8 cellular contexts compared by ENCODE assay signal in genomic region chr14:21384494-21384851, GRCh38. TPM values are rescaled to one million over a fixed set of nuclear protein-coding genes. Genes with fewer than 3 reads are reported as not detected.
DNase-seq lines count a peak whose midpoint lies in the region; ATAC-seq, FAIRE-seq and TF ChIP-seq lines count a peak whose summit lies in the region.

No MANE protein-coding gene starts in this region.

- H3K4me1 Mint-ChIP-seq in CD4-positive, CD25-positive, alpha-beta regulatory T cell: peaks cover 20 to 48% (median 30%) of the 10 kb centered on the region in 4 donors

- peak overlapping the region; percentile 94 for H3K27ac ChIP-seq in CD4-positive, CD25-positive, alpha-beta regulatory T cell (ENCODE audit: insufficient read depth, low read length, poor library complexity, severe bottlenecking)
- peak overlapping the region; percentile 94 for H3K27ac ChIP-seq in GM12878 (ENCODE audit: control insufficient read depth, insufficient read depth)

- H3K27me3 ChIP-seq in CD4-positive, CD25-positive, alpha-beta regulatory T cell (ENCODE audit: control insufficient read depth, insufficient read depth, low read length): no peaks in the 10 kb centered on the region
- H3K27me3 ChIP-seq in GM12878 (replicated peaks in 1 of 2; ENCODE audit: control insufficient read depth in 2 of 2, insufficient read depth in 2 of 2, low read length in 1 of 2) (no peaks in the 10 kb centered on the region), mononuclear cell (ENCODE audit: insufficient read depth, low read length) (no peaks in the 10 kb centered on the region)

- H3K9me3 Mint-ChIP-seq in CD4-positive, CD25-positive, alpha-beta regulatory T cell: no peaks in the 10 kb centered on the region

- RAD21 ChIA-PET in GM12878 (lab: Charles Lee; ENCODE audit: unreplicated experiment): interaction anchor here (0.6 to 1.3 kb wide), 4 partner anchors 53 to 170 kb away, joined by 3 to 8 read pairs (median 4); partner anchors contain the start of gene CHD8

- H3K27ac Mint-ChIP-seq in CD4-positive, CD25-positive, alpha-beta regulatory T cell: peak overlapping the region; percentile 99 to 100 (median 100)

- H4K20me1 ChIP-seq in GM12878 (ENCODE audit: control insufficient read depth, insufficient read depth): no peaks in the 10 kb centered on the region

- no peak for TF ChIP-seq RAD21 in GM12878 (IDR thresholded peaks at IDR 0.05; ENCODE audit: insufficient read depth, low read depth, low read length)

- no peaks in the 10 kb centered on the region for H3K9me3 ChIP-seq in CD4-positive, CD25-positive, alpha-beta regulatory T cell (ENCODE audit: control insufficient read depth in 2 of 2, low read length in 2 of 2)
- H3K9me3 ChIP-seq in GM12878 (replicated peaks; ENCODE audit: control insufficient read depth, insufficient read depth, low read length): no peaks in the 10 kb centered on the region; the same call in 2 of the 3 replicates
- no peaks in the 10 kb centered on the region for H3K9me3 ChIP-seq in mononuclear cell (ENCODE audit: low read depth, low read length)

- peak overlapping the region; percentile 88 for H3K4me3 ChIP-seq in CD4-positive, CD25-positive, alpha-beta regulatory T cell (ENCODE audit: low read depth, low read length)
- peak overlapping the region; percentile 95 for H3K4me3 ChIP-seq in GM12878
- H3K4me3 ChIP-seq in mononuclear cell (ENCODE audit: low read length): peak overlapping the region; percentile 77

- POLR2A ChIA-PET in GM12878 (lab: Charles Lee): interaction anchor here (0.5 to 1.0 kb wide), 4 partner anchors 31 to 174 kb away, joined by 3 to 4 read pairs (median 4); no protein-coding TSS in a partner anchor

- H3K4me1 ChIP-seq in CD4-positive, CD25-positive, alpha-beta regulatory T cell (ENCODE audit: control insufficient read depth, insufficient read depth, low read length, poor library complexity, severe bottlenecking): peaks cover 38% of the 10 kb centered on the region
- peaks cover 9% of the 10 kb centered on the region for H3K4me1 ChIP-seq in GM12878 (ENCODE audit: control insufficient read depth, insufficient read depth, low read length)
- peaks cover 19% of the 10 kb centered on the region for H3K4me1 ChIP-seq in mononuclear cell (ENCODE audit: insufficient read depth, low read length)

- peak overlapping the region; percentile 94 to 99 (median 96) for H3K4me3 Mint-ChIP-seq in CD4-positive, CD25-positive, alpha-beta regulatory T cell

- peaks cover 4% of the 10 kb centered on the region for H3K36me3 ChIP-seq in CD4-positive, CD25-positive, alpha-beta regulatory T cell (ENCODE audit: control insufficient read depth, insufficient read depth, low read length)
- H3K36me3 ChIP-seq in GM12878 (ENCODE audit: control insufficient read depth in 2 of 2, insufficient read depth in 2 of 2, low read length in 1 of 2): peaks cover 2 to 15% of the 10 kb centered on the region in 2 experiments; a peak in 3 of 4 replicates

- ATAC-seq in CD4-positive, CD25-positive, alpha-beta regulatory T cell (ENCODE audit: low read depth in 2 of 2): peak in 1 of 2 donors; percentile 19
- ATAC-seq in GM19351 (IDR thresholded peaks at IDR 0.05; ENCODE audit: unreplicated experiment): peak; percentile 25
- ATAC-seq in HG03571 (IDR thresholded peaks at IDR 0.05; ENCODE audit: unreplicated experiment): peak; percentile 9
- peak; percentile 19 for ATAC-seq in GM12878
- no peak for ATAC-seq in HG03520 (IDR thresholded peaks at IDR 0.05; ENCODE audit: unreplicated experiment)

- TF ChIP-seq CTCF in GM12878 (IDR thresholded peaks at IDR 0.05 in 2 of 3, conservative IDR thresholded peaks at IDR 0.05 in 1 of 3; ENCODE audit: control insufficient read depth in 2 of 3, extremely low read depth in 1 of 3, insufficient read depth in 1 of 3, low read depth in 3 of 3, low read length in 3 of 3): no peak

- DNase-seq in CD4-positive, CD25-positive, alpha-beta regulatory T cell: no peak
- DNase-seq in GM12878 (ENCODE audit: low read depth, low spot score): no peak
- no peak for DNase-seq in SHP77 treated with DMSO at 0.1 percent for 48 hours (lab: John Stamatoyannopoulos, UW)
- no peak for DNase-seq in NCI-H345 (lab: John Stamatoyannopoulos, UW)

- no peak for TF ChIP-seq POLR2A in GM12878 (IDR thresholded peaks at IDR 0.05; ENCODE audit: low read depth, low read length)

- H3K27me3 Mint-ChIP-seq in CD4-positive, CD25-positive, alpha-beta regulatory T cell: no peaks in the 10 kb centered on the region

- peaks cover 14% of the 10 kb centered on the region for H3K36me3 Mint-ChIP-seq in CD4-positive, CD25-positive, alpha-beta regulatory T cell

- WGBS in GM12878 (ENCODE audit: insufficient coverage, insufficient replicate concordance, low lambda C conversion rate, missing lambda C conversion rate): 2% methylated on average over 12 of the region's 12 CpGs

- TF ChIP-seq EP300 in GM12878 (IDR thresholded peaks at IDR 0.05; ENCODE audit: borderline replicate concordance in 1 of 2, control insufficient read depth in 1 of 2, low read depth in 2 of 2, low read length in 2 of 2): no peak

- CTCF ChIA-PET in GM12878 (lab: Yijun Ruan, JAX): interaction anchor here (0.6 to 1.7 kb wide), 4 partner anchors 11 to 170 kb away, joined by 3 to 6 read pairs (median 4); partner anchors contain the start of gene CHD8

- H2AFZ ChIP-seq in GM12878 (ENCODE audit: control insufficient read depth, low read depth, low read length): peak overlapping the region; percentile 94

- intact Hi-C loops in GM12878 (cut with micrococcal nuclease; ENCODE audit: unreplicated experiment): loop anchor here (2.0 to 10.0 kb wide), 2 partner anchors 72 to 120 kb away; partner anchors contain the start of genes CHD8 and HNRNPC

- H3K79me2 ChIP-seq in GM12878 (ENCODE audit: control insufficient read depth, insufficient read depth, low read length): peaks cover 44% of the 10 kb centered on the region

- peak overlapping the region; percentile 81 for H3K4me2 ChIP-seq in GM12878 (ENCODE audit: control insufficient read depth, insufficient read depth)

- in situ Hi-C loops in GM12878 (cut with MboI): no loop called here

- peak overlapping the region; percentile 99 for H3K9ac ChIP-seq in GM12878 (ENCODE audit: control insufficient read depth, insufficient read depth, low read length)

- TSS peak; percentile 86 for BruUV-seq in GM12878 (replicated peaks; lab: Mats Ljungman, UMichigan)

- no peak for FAIRE-seq in GM12878 (lab: Jason Lieb, UNC)

- SMC1A ChIA-PET in GM12878 (lab: Charles Lee; ENCODE audit: uncharacterized antibody, unreplicated experiment): interaction anchor here (0.6 to 1.5 kb wide), 5 partner anchors 29 to 116 kb away, joined by 3 to 5 read pairs (median 3); no protein-coding TSS in a partner anchor

TF ChIP-seq in GM12878, 131 proteins besides CTCF, POLR2A, EP300 and RAD21 (continues in another document):
- TF ChIP-seq E2F4 (IDR thresholded peaks at IDR 0.05; ENCODE audit: low read depth, low read length) (no peak), EGR1 (IDR thresholded peaks at IDR 0.05; ENCODE audit: borderline replicate concordance in 1 of 2, low read depth in 2 of 2, low read length in 2 of 2) (no peak), NKRF (conservative IDR thresholded peaks at IDR 0.05) (0 out of 2 replicates have a peak, but pooled peaks have one; percentile 14), POLR2AphosphoS2 (IDR thresholded peaks at IDR 0.05; ENCODE audit: low read depth, low read length) (peak; percentile 43; the same call in 1 of the 2 replicates), CBX5 (IDR thresholded peaks at IDR 0.05; ENCODE audit: low read depth) (no peak), SIN3A (IDR thresholded peaks at IDR 0.05; ENCODE audit: low read depth, low read length) (no peak)

RNA-seq across cellular contexts. Expression of gene SUPT16H, which starts 0.7 kb away (rescaled TPM):
- 49.7 TPM for total RNA-seq in CD4-positive, CD25-positive, alpha-beta regulatory T cell
- polyA plus RNA-seq in CD4-positive, CD25-positive, alpha-beta regulatory T cell: 10 to 100 TPM; 58.8 to 65.5 (median 63.7) TPM
- total RNA-seq in GM12878 (2013; cell fraction: nucleolus; rRNA removed): 122 and 130 TPM in 2 replicates
- total RNA-seq in GM12878 (2014; rRNA removed): 117 and 128 TPM in 2 replicates
- total RNA-seq in GM12878 (2014; rRNA removed; fragmentation: Illumina TruSeq; extraction: Trizol): 160 and 164 TPM in 2 replicates
- total RNA-seq in GM12878 (2021): 119 and 120 TPM in 2 replicates
- 53.0 TPM for polyA plus RNA-seq in GM12878 (2011; ENCODE audit: low read depth)
- polyA plus RNA-seq in GM12878 (2011; rRNA removed): 123 and 137 TPM in 2 replicates
- polyA plus RNA-seq in GM12878 (2011; cell fraction: cytosol; rRNA removed): 82.1 and 87.5 TPM in 2 replicates
- 82.3 and 112 TPM in 2 replicates for polyA plus RNA-seq in GM12878 (2011; cell fraction: nucleus; rRNA removed)
- 67.2 and 72.6 TPM in 2 replicates for polyA plus RNA-seq in GM12878 (2012)
- 201 and 233 TPM in 2 replicates for polyA plus RNA-seq in GM12878 (2014; fragmentation: Illumina TruSeq; extraction: Trizol)
- polyA plus RNA-seq in GM12878 (2014; fragmentation: Nextera tagmentation; extraction: Ambion mirVana): 100 to 1,000 TPM in 1 of 2 experiments, 10 to 100 TPM in 1; 90.7 to 106 TPM
- polyA plus RNA-seq in GM12878 (2014; rRNA removed): 104 and 111 TPM in 2 replicates
- 100 to 1,000 TPM; 166 TPM for polyA plus RNA-seq in GM12878 (2016; fragmentation: Nextera tagmentation; extraction: Ambion mirVana)
- polyA minus RNA-seq in GM12878 (2011; rRNA and poly(A)+ RNA removed): 110 and 118 TPM in 2 replicates
- 42.6 and 47.5 TPM in 2 replicates for polyA minus RNA-seq in GM12878 (2011; cell fraction: cytosol; rRNA and poly(A)+ RNA removed)
- polyA minus RNA-seq in GM12878 (2011; cell fraction: nucleus; rRNA and poly(A)+ RNA removed): 40.0 and 66.4 TPM in 2 replicates
- total RNA-seq in mononuclear cell: 59.5 TPM
